In genomic region chr12:130872179-130873096, GRCh38 we compare ENCODE assay signal across 8 cellular contexts. TPM values are rescaled to one million over a fixed set of nuclear protein-coding genes. Genes with fewer than 3 reads are reported as not detected.
DNase-seq lines count a peak whose midpoint lies in the region; FAIRE-seq and TF ChIP-seq lines count a peak whose summit lies in the region.

No MANE protein-coding gene starts in this region.

- peaks cover 46% of the 10 kb centered on the region for H3K4me1 Mint-ChIP-seq in HFFc6 (ENCODE audit: low read depth)

- H3K36me3 Mint-ChIP-seq in HFFc6 (ENCODE audit: low read depth): peaks cover 42% of the 10 kb centered on the region

- peak overlapping the region; percentile 92 for H3K27ac Mint-ChIP-seq in HFFc6

- H3K9me3 Mint-ChIP-seq in HFFc6: no peaks in the 10 kb centered on the region

- H3K27ac ChIP-seq in neutrophil: peak overlapping the region; percentile 74

- no peak for FAIRE-seq in frontal cortex (lab: Jason Lieb, UNC)

- peak overlapping the region; percentile 94 for H3K4me3 Mint-ChIP-seq in HFFc6

- peaks cover 24% of the 10 kb centered on the region for H3K36me3 ChIP-seq in neutrophil

- DNase-seq in DMS53 (lab: John Stamatoyannopoulos, UW): peak; percentile 68
- DNase-seq in DMS53 treated with DMSO at 0.1 percent for 48 hours (lab: John Stamatoyannopoulos, UW; ENCODE audit: unreplicated experiment): no peak
- DNase-seq in HFFc6: no peak
- DNase-seq in NCI-H69 (lab: John Stamatoyannopoulos, UW): peak; percentile 74
- DNase-seq in activated gamma-delta T cell treated with Interleukin-2 at 50 U/mL for 16 hours: peak; percentile 40
- peak; percentile 80 to 82 for DNase-seq in frontal cortex (ENCODE audit: low spot score in 2 of 2)
- DNase-seq in NCI-H2029 treated with DMSO at 0.1 percent for 48 hours (lab: John Stamatoyannopoulos, UW): no peak

- H3K4me1 ChIP-seq in neutrophil (ENCODE audit: control insufficient read depth in 1 of 2, insufficient read depth in 1 of 2, low read depth in 1 of 2, low read length in 1 of 2): peaks cover 23 to 25% of the 10 kb centered on the region in 2 experiments

- no peaks in the 10 kb centered on the region for H3K9me3 ChIP-seq in neutrophil

- H3K27me3 ChIP-seq in neutrophil: peaks cover 5% of the 10 kb centered on the region

- H3K27me3 Mint-ChIP-seq in HFFc6 (ENCODE audit: insufficient read depth): peaks cover 1% of the 10 kb centered on the region; the same call in 1 of the 2 replicates

- TF ChIP-seq CTCF in HFFc6 (IDR thresholded peaks at IDR 0.05) (no peak), neutrophil (IDR thresholded peaks at IDR 0.05) (no peak)

- peak overlapping the region; percentile 73 to 74 for H3K4me3 ChIP-seq in neutrophil (ENCODE audit: low read depth in 1 of 2, low read length in 1 of 2)

RNA-seq across cellular contexts. Expression of gene RAN, which starts 0.6 kb away (rescaled TPM):
- 1,000 to 10,000 TPM; 1,033 to 1,278 (median 1,071) TPM for total RNA-seq in HFFc6 (2021; fragmentation: NEBNext Ultra II Directional; extraction: Animal tissue kit (Norgen Biotek cat#: 25700))
- 447 TPM for total RNA-seq in frontal cortex

RNA-seq across cellular contexts. Expression of gene STX2, which starts 33.4 kb away (rescaled TPM):
- 10 to 100 TPM; 31.4 to 39.4 (median 34.5) TPM for total RNA-seq in HFFc6 (2021; fragmentation: NEBNext Ultra II Directional; extraction: Animal tissue kit (Norgen Biotek cat#: 25700))
- total RNA-seq in frontal cortex: 21.2 TPM

Comparison
In these comparisons a context has a peak if more than half of its experiments do, and no peak if none do; other contexts are left out.
1. DNase-seq: peak in DMS53 (single experiment), NCI-H69 (single experiment), activated gamma-delta T cell treated with Interleukin-2 at 50 U/mL for 16 hours (single experiment) and frontal cortex (2 of 2); none in DMS53 treated with DMSO at 0.1 percent for 48 hours (single experiment), HFFc6 (single experiment) and NCI-H2029 treated with DMSO at 0.1 percent for 48 hours (single experiment).